Comparison of ENCODE assay signal across 27 cellular contexts in genomic region chr10:119042169-119042568, GRCh38. TPM values are rescaled to one million over a fixed set of nuclear protein-coding genes. Genes with fewer than 3 reads are reported as not detected.
DNase-seq lines count a peak whose midpoint lies in the region; ATAC-seq, FAIRE-seq and TF ChIP-seq lines count a peak whose summit lies in the region.
"Had no signal": no experiment of that assay in that cellular context is flagged by ENCODE, and none has a peak within 500 bp of the region (broad histone marks: within the 10 kb centered on the region; RNA-seq: fewer than 3 reads in every experiment).

No MANE protein-coding gene starts in this region.

- H3K36me3 ChIP-seq in HCT116 (ENCODE audit: control insufficient read depth in 1 of 2, insufficient read depth in 2 of 2, low read length in 2 of 2) (peaks cover 83 to 94% of the 10 kb centered on the region in 2 experiments), K562 (ENCODE audit: control insufficient read depth, insufficient read depth, low read length) (peaks cover 96% of the 10 kb centered on the region), left lung (peaks cover 15 to 100% of the 10 kb centered on the region in 2 donors)

- H3K79me2 ChIP-seq in HCT116 (ENCODE audit: insufficient read depth, low read length) (peaks cover 98% of the 10 kb centered on the region), K562 (ENCODE audit: control insufficient read depth, insufficient read depth, low read length) (peaks cover 48% of the 10 kb centered on the region)

- H3K9ac ChIP-seq in HCT116 (ENCODE audit: low read length) (no peak overlapping the region), K562 (ENCODE audit: insufficient read depth in 1 of 2, low read depth in 2 of 2, low read length in 2 of 2) (no peak overlapping the region)

- H3K4me2 ChIP-seq in HCT116 (ENCODE audit: low read length) = no peak overlapping the region
- H3K4me2 ChIP-seq in K562 (ENCODE audit: insufficient read depth, low read length) = no peak overlapping the region

- RAD21 ChIA-PET in HCT116 (lab: Charles Lee; ENCODE audit: low non-redundant PET in 1 of 2, low total read pairs in 2 of 2, uncharacterized antibody in 2 of 2, unreplicated experiment in 2 of 2) = no interaction called here

- H3K4me1 ChIP-seq in HCT116 (ENCODE audit: control insufficient read depth in 1 of 2, insufficient read depth in 2 of 2, low read length in 2 of 2) (no peaks in the 10 kb centered on the region), K562 (replicated peaks in 1 of 2; ENCODE audit: control insufficient read depth in 2 of 2, insufficient read depth in 2 of 2, low read length in 2 of 2) (no peaks in the 10 kb centered on the region), left lung (no peaks in the 10 kb centered on the region)
- H3K4me1 ChIP-seq: psoas muscle, vagina had no signal

- H4K20me1 ChIP-seq in HCT116 (ENCODE audit: insufficient read depth) (peaks cover 53% of the 10 kb centered on the region), K562 (replicated peaks; ENCODE audit: control insufficient read depth, insufficient read depth, low read length) (peaks cover 3% of the 10 kb centered on the region; the same call in 1 of the 2 replicates)

- H3K27ac Mint-ChIP-seq in activated CD8-positive, alpha-beta T cell treated with anti-CD3 and anti-CD28 coated beads, Interleukin-2, amount 10 ng/mL, durations not matched to agents 7 days and 5 days = peak overlapping the region; percentile 34
- H3K27ac Mint-ChIP-seq in activated CD8-positive, alpha-beta T cell treated with anti-CD3 and anti-CD28 coated beads for 36 hours = no peak overlapping the region
- peak overlapping the region; percentile 97 for H3K27ac Mint-ChIP-seq in nephron progenitor cell

- H3K9me3 ChIP-seq in HCT116 (ENCODE audit: control insufficient read depth in 1 of 2, insufficient read depth in 1 of 2, low read depth in 1 of 2, low read length in 2 of 2) (no peaks in the 10 kb centered on the region), K562 (replicated peaks; ENCODE audit: control insufficient read depth, insufficient read depth, low read depth, low read length) (no peaks in the 10 kb centered on the region), left lung (no peaks in the 10 kb centered on the region)
- H3K9me3 ChIP-seq: psoas muscle, thoracic aorta, vagina had no signal

- intact Hi-C loops in activated CD8-positive, alpha-beta T cell treated with anti-CD3 and anti-CD28 coated beads for 36 hours (cut with micrococcal nuclease) = no loop called here
- intact Hi-C loops in HCT116 (cut with micrococcal nuclease) (no loop called here), K562 (cut with micrococcal nuclease) (no loop called here), left lung (cut with DNase I) (no loop called here)

- TF ChIP-seq POLR2A in HCT116 (IDR thresholded peaks at IDR 0.05; ENCODE audit: borderline replicate concordance, extremely low read depth, insufficient read depth, insufficient read length) (no peak), K562 (conservative IDR thresholded peaks at IDR 0.05) (no peak)

- no peak for FAIRE-seq in K562 (lab: Jason Lieb, UNC)
- FAIRE-seq: GM19239 had no signal

- TF ChIP-seq RAD21 in HCT116 (IDR thresholded peaks at IDR 0.05; ENCODE audit: low read depth) = no peak
- no peak for TF ChIP-seq RAD21 in K562 (CRISPR knock-in tag; conservative IDR thresholded peaks at IDR 0.05 in 1 of 2, IDR thresholded peaks at IDR 0.05 in 1 of 2)

- CTCF ChIA-PET in activated CD8-positive, alpha-beta T cell treated with anti-CD3 and anti-CD28 coated beads, Interleukin-2, amount 10 ng/mL, durations not matched to agents 7 days and 5 days (lab: Charles Lee) = no interaction called here
- CTCF ChIA-PET in activated CD8-positive, alpha-beta T cell treated with anti-CD3 and anti-CD28 coated beads for 36 hours (lab: Charles Lee) = interaction anchor here (0.7 kb wide), 1 partner anchor 106 kb away, joined by 3 read pairs; no protein-coding TSS in a partner anchor
- CTCF ChIA-PET in HCT116 (lab: Charles Lee) (no interaction called here), K562 (lab: Yijun Ruan, JAX; ENCODE audit: low intra/inter-chr PET ratio) (no interaction called here)

- no peak for ATAC-seq in activated CD8-positive, alpha-beta T cell treated with anti-CD3 and anti-CD28 coated beads, Interleukin-2, amount 10 ng/mL, durations not matched to agents 7 days and 5 days
- ATAC-seq in activated CD8-positive, alpha-beta T cell treated with anti-CD3 and anti-CD28 coated beads for 36 hours = no peak
- no peak for ATAC-seq in HCT116
- ATAC-seq in K562 = no peak
- no peak for ATAC-seq in SK-N-SH treated with all-trans-retinoic acid at 6 μM for 48 hours
- ATAC-seq in left lung = no peak
- ATAC-seq: left lobe of liver had no signal

- H2AFZ ChIP-seq in HCT116 (ENCODE audit: low read depth, low read length, poor library complexity, severe bottlenecking) = no peak overlapping the region
- H2AFZ ChIP-seq in K562 (ENCODE audit: low read depth, low read length) = no peak overlapping the region

- H3K9me3 Mint-ChIP-seq in activated CD8-positive, alpha-beta T cell treated with anti-CD3 and anti-CD28 coated beads, Interleukin-2, amount 10 ng/mL, durations not matched to agents 7 days and 5 days (ENCODE audit: insufficient read depth) = no peaks in the 10 kb centered on the region
- H3K9me3 Mint-ChIP-seq in activated CD8-positive, alpha-beta T cell treated with anti-CD3 and anti-CD28 coated beads for 36 hours = no peaks in the 10 kb centered on the region
- H3K9me3 Mint-ChIP-seq in nephron progenitor cell = no peaks in the 10 kb centered on the region
- H3K9me3 Mint-ChIP-seq: CD8-positive, alpha-beta memory T cell had no signal

- H3K9me1 ChIP-seq in K562 (ENCODE audit: control insufficient read depth, insufficient read depth, low read length) = no peaks in the 10 kb centered on the region

- TSS peak; percentile 94 for BruUV-seq in HCT116 (replicated peaks; lab: Mats Ljungman, UMichigan)
- BruUV-seq in K562 (replicated peaks; lab: Mats Ljungman, UMichigan) = TSS peak; percentile 97

- H3K4me3 ChIP-seq in HCT116 (replicated peaks in 1 of 2; ENCODE audit: low read depth in 1 of 2, low read length in 2 of 2) (no peak overlapping the region), K562 (no peak overlapping the region), left lung (no peak overlapping the region)
- H3K4me3 ChIP-seq: psoas muscle, thoracic aorta, vagina had no signal

- no peak overlapping the region for H3K4me3 Mint-ChIP-seq in activated CD8-positive, alpha-beta T cell treated with anti-CD3 and anti-CD28 coated beads, Interleukin-2, amount 10 ng/mL, durations not matched to agents 7 days and 5 days
- no peak overlapping the region for H3K4me3 Mint-ChIP-seq in activated CD8-positive, alpha-beta T cell treated with anti-CD3 and anti-CD28 coated beads for 36 hours
- no peak overlapping the region for H3K4me3 Mint-ChIP-seq in nephron progenitor cell

- no peak for TF ChIP-seq EP300 in K562 (IDR thresholded peaks at IDR 0.05; ENCODE audit: low read length)

- TF ChIP-seq CTCF in activated CD8-positive, alpha-beta T cell treated with anti-CD3 and anti-CD28 coated beads for 36 hours (IDR thresholded peaks at IDR 0.05) = no peak
- TF ChIP-seq CTCF in HCT116 (IDR thresholded peaks at IDR 0.05 in 2 of 3, conservative IDR thresholded peaks at IDR 0.05 in 1 of 3; ENCODE audit: borderline replicate concordance in 1 of 3, insufficient read depth in 1 of 3, low read depth in 2 of 3, low read length in 2 of 3) (no peak), K562 (IDR thresholded peaks at IDR 0.05 in 2 of 3, conservative IDR thresholded peaks at IDR 0.05 in 1 of 3; ENCODE audit: insufficient read depth in 2 of 3, low read depth in 1 of 3, low read length in 3 of 3) (no peak), nephron progenitor cell (IDR thresholded peaks at IDR 0.05) (no peak), left lung (IDR thresholded peaks at IDR 0.05) (no peak)

- H3K9me2 ChIP-seq in HCT116 (ENCODE audit: insufficient read depth) = no peaks in the 10 kb centered on the region

- POLR2A ChIA-PET in activated CD8-positive, alpha-beta T cell treated with anti-CD3 and anti-CD28 coated beads, Interleukin-2, amount 10 ng/mL, durations not matched to agents 7 days and 5 days (lab: Charles Lee) = no interaction called here
- POLR2A ChIA-PET in activated CD8-positive, alpha-beta T cell treated with anti-CD3 and anti-CD28 coated beads for 36 hours (lab: Charles Lee) = no interaction called here
- POLR2A ChIA-PET in HCT116 (lab: Charles Lee) = no interaction called here
- POLR2A ChIA-PET in K562 (lab: Yijun Ruan, JAX) = no interaction called here

- in situ Hi-C loops in K562 (cut with MboI) = no loop called here

- peaks cover 83% of the 10 kb centered on the region for H3K36me3 Mint-ChIP-seq in activated CD8-positive, alpha-beta T cell treated with anti-CD3 and anti-CD28 coated beads, Interleukin-2, amount 10 ng/mL, durations not matched to agents 7 days and 5 days (ENCODE audit: low read depth)
- peaks cover 80% of the 10 kb centered on the region for H3K36me3 Mint-ChIP-seq in activated CD8-positive, alpha-beta T cell treated with anti-CD3 and anti-CD28 coated beads for 36 hours (ENCODE audit: low read depth)
- H3K36me3 Mint-ChIP-seq in nephron progenitor cell (ENCODE audit: low read depth) = peaks cover 86% of the 10 kb centered on the region

- no peaks in the 10 kb centered on the region for H3K27me3 Mint-ChIP-seq in activated CD8-positive, alpha-beta T cell treated with anti-CD3 and anti-CD28 coated beads, Interleukin-2, amount 10 ng/mL, durations not matched to agents 7 days and 5 days (ENCODE audit: low read depth)
- H3K27me3 Mint-ChIP-seq in activated CD8-positive, alpha-beta T cell treated with anti-CD3 and anti-CD28 coated beads for 36 hours = no peaks in the 10 kb centered on the region
- peaks cover 5% of the 10 kb centered on the region for H3K27me3 Mint-ChIP-seq in nephron progenitor cell (ENCODE audit: low read depth, poor library complexity)
- H3K27me3 Mint-ChIP-seq: CD8-positive, alpha-beta memory T cell had no signal

- H3K27me3 ChIP-seq in HCT116 (ENCODE audit: insufficient read depth, low read length) = no peaks in the 10 kb centered on the region
- H3K27me3 ChIP-seq in K562 (ENCODE audit: control insufficient read depth in 2 of 2, insufficient read depth in 2 of 2, low read length in 2 of 2) = no peaks in the 10 kb centered on the region
- no peaks in the 10 kb centered on the region for H3K27me3 ChIP-seq in left lung
- H3K27me3 ChIP-seq: vagina had no signal

- WGBS in K562 (ENCODE audit: insufficient coverage, low coverage, missing lambda C conversion rate) = 98% methylated on average over 7 of the region's 26 CpGs

- H3K4me1 Mint-ChIP-seq in activated CD8-positive, alpha-beta T cell treated with anti-CD3 and anti-CD28 coated beads, Interleukin-2, amount 10 ng/mL, durations not matched to agents 7 days and 5 days (ENCODE audit: low read depth) = peaks cover 21% of the 10 kb centered on the region
- peaks cover 16% of the 10 kb centered on the region for H3K4me1 Mint-ChIP-seq in activated CD8-positive, alpha-beta T cell treated with anti-CD3 and anti-CD28 coated beads for 36 hours (ENCODE audit: low read depth)
- H3K4me1 Mint-ChIP-seq in nephron progenitor cell = peaks cover 33% of the 10 kb centered on the region

- H3K27ac ChIP-seq in HCT116 (ENCODE audit: low read depth, low read length) (no peak overlapping the region), K562 (ENCODE audit: extremely low read depth, low read depth, low read length) (no peak overlapping the region), left lung (no peak overlapping the region)
- H3K27ac ChIP-seq: psoas muscle, thoracic aorta, vagina, VCaP had no signal

- DNase-seq in activated CD8-positive, alpha-beta T cell treated with anti-CD3 and anti-CD28 coated beads, Interleukin-2, amount 10 ng/mL, durations not matched to agents 7 days and 5 days = no peak
- no peak for DNase-seq in activated CD8-positive, alpha-beta T cell treated with anti-CD3 and anti-CD28 coated beads for 36 hours
- DNase-seq in HCT116 (ENCODE audit: low read depth, low spot score) = no peak
- DNase-seq in K562 (ENCODE audit: extremely low read depth in 1 of 4, low spot score in 3 of 4) = no peak
- DNase-seq in nephron progenitor cell = no peak
- DNase-seq in NCI-H187 treated with DMSO at 0.1 percent for 48 hours (lab: John Stamatoyannopoulos, UW) = no peak
- DNase-seq in left lung = no peak
- DNase-seq: activated CD4-positive, alpha-beta T cell treated with anti-CD3 and anti-CD28 coated beads, Interleukin-2, amount 50 U/mL, for 1 hour; AML-193; CD8-positive, alpha-beta memory T cell; dermis blood vessel endothelial cell; DMS53; HCEC 1CT; Kasumi-1; MV-4-11; NCI-H146; nucleus accumbens; psoas muscle; Right ventricle myocardium superior; stimulated activated CD4-positive, alpha-beta T cell treated with anti-CD3 and anti-CD28 coated beads, Interleukin-15, amount 100 ng/mL, for 24 hours; stimulated activated naive CD4-positive, alpha-beta T cell treated with Interleukin-2 at 50 U/mL for 16 hours had no signal

RNA-seq across cellular contexts. Expression of gene NANOS1, which starts 12.7 kb away (rescaled TPM):
- under 1 TPM; 0.08 to 0.13 TPM for total RNA-seq in activated CD8-positive, alpha-beta T cell treated with anti-CD3 and anti-CD28 coated beads, Interleukin-2, amount 10 ng/mL, durations not matched to agents 7 days and 5 days
- under 1 TPM in 1 of 2 experiments, not detected in 1; 0.20 TPM for total RNA-seq in activated CD8-positive, alpha-beta T cell treated with anti-CD3 and anti-CD28 coated beads for 36 hours
- total RNA-seq in HCT116 (2021; ENCODE audit: unreplicated experiment) (1.5 TPM), K562 (2014; rRNA removed) (0.77 and 0.98 TPM in 2 replicates), K562 (2014; rRNA removed; fragmentation: Illumina TruSeq; extraction: Trizol) (0.95 and 1.1 TPM in 2 replicates), K562 (2015; rRNA removed; fragmentation: Illumina TruSeq; extraction: Trizol) (0.33 and 0.34 TPM in 2 replicates), K562 (2021) (0.89 and 1.2 TPM in 2 replicates), left lung (1 to 10 TPM; 1.0 to 1.6 TPM)
- polyA plus RNA-seq in HCT116 (2012) = 0.22 and 0.43 TPM in 2 replicates
- 0.51 and 0.60 TPM in 2 replicates for total RNA-seq in K562 (2011; cell fraction: chromatin; rRNA removed; ENCODE audit: low replicate concordance)
- 0.66 and 1.2 TPM in 2 replicates for total RNA-seq in K562 (2011; cell fraction: nucleolus; rRNA removed)
- total RNA-seq in K562 (2011; cell fraction: nucleoplasm; rRNA removed) = 0.81 and 1.3 TPM in 2 replicates
- polyA plus RNA-seq in K562 (2011; rRNA removed) (0.79 and 1.6 TPM in 2 replicates), K562 (2014; fragmentation: Illumina TruSeq; extraction: Trizol) (0.58 TPM in 2 replicates), K562 (2014; fragmentation: Nextera tagmentation; extraction: Ambion mirVana) (under 1 TPM in 1 of 2 experiments, not detected in 1; 0.14 TPM), K562 (2014; rRNA removed) (0.94 and 0.97 TPM in 2 replicates)
- polyA plus RNA-seq in K562 (2011; cell fraction: cytosol; rRNA removed) = 0.58 and 1.2 TPM in 2 replicates
- polyA plus RNA-seq in K562 (2011; cell fraction: nucleus; rRNA removed) = 0.46 and 0.77 TPM in 2 replicates
- polyA plus RNA-seq in K562 (2012) = 0.46 and 0.48 TPM in 2 replicates
- 0.39 and 0.77 TPM in 2 replicates for polyA minus RNA-seq in K562 (2011; rRNA and poly(A)+ RNA removed)
- 0.46 TPM in 1 of 2 replicates, not detected in the other for polyA minus RNA-seq in K562 (2011; cell fraction: cytosol; rRNA and poly(A)+ RNA removed)
- 1.1 and 1.8 TPM in 2 replicates for polyA minus RNA-seq in K562 (2011; cell fraction: nucleus; rRNA and poly(A)+ RNA removed)
- total RNA-seq: vagina had no signal

RNA-seq across cellular contexts. Expression of gene EIF3A, which starts 38.4 kb away (rescaled TPM):
- 100 to 1,000 TPM; 126 to 127 TPM for total RNA-seq in activated CD8-positive, alpha-beta T cell treated with anti-CD3 and anti-CD28 coated beads, Interleukin-2, amount 10 ng/mL, durations not matched to agents 7 days and 5 days
- total RNA-seq in activated CD8-positive, alpha-beta T cell treated with anti-CD3 and anti-CD28 coated beads for 36 hours = 100 to 1,000 TPM; 127 to 131 TPM
- total RNA-seq in HCT116 (2021; ENCODE audit: unreplicated experiment) = 271 TPM
- polyA plus RNA-seq in HCT116 (2012) = 137 and 168 TPM in 2 replicates
- 60.9 and 137 TPM in 2 replicates for total RNA-seq in K562 (2011; cell fraction: chromatin; rRNA removed; ENCODE audit: low replicate concordance)
- 28.9 and 33.7 TPM in 2 replicates for total RNA-seq in K562 (2011; cell fraction: nucleolus; rRNA removed)
- 42.9 and 46.2 TPM in 2 replicates for total RNA-seq in K562 (2011; cell fraction: nucleoplasm; rRNA removed)
- total RNA-seq in K562 (2014; rRNA removed) = 89.1 and 89.2 TPM in 2 replicates
- total RNA-seq in K562 (2014; rRNA removed; fragmentation: Illumina TruSeq; extraction: Trizol) = 124 and 145 TPM in 2 replicates
- total RNA-seq in K562 (2015; rRNA removed; fragmentation: Illumina TruSeq; extraction: Trizol) = 145 and 156 TPM in 2 replicates
- total RNA-seq in K562 (2021) = 93.0 and 124 TPM in 2 replicates
- 34.8 and 42.8 TPM in 2 replicates for polyA plus RNA-seq in K562 (2011; rRNA removed)
- 16.8 and 31.9 TPM in 2 replicates for polyA plus RNA-seq in K562 (2011; cell fraction: cytosol; rRNA removed)
- polyA plus RNA-seq in K562 (2011; cell fraction: nucleus; rRNA removed) = 26.0 and 29.5 TPM in 2 replicates
- polyA plus RNA-seq in K562 (2012) = 89.1 and 101 TPM in 2 replicates
- polyA plus RNA-seq in K562 (2014; fragmentation: Illumina TruSeq; extraction: Trizol) = 143 and 163 TPM in 2 replicates
- polyA plus RNA-seq in K562 (2014; fragmentation: Nextera tagmentation; extraction: Ambion mirVana) = 10 to 100 TPM; 19.6 to 35.1 TPM
- polyA plus RNA-seq in K562 (2014; rRNA removed) = 86.2 and 102 TPM in 2 replicates
- 88.8 and 109 TPM in 2 replicates for polyA minus RNA-seq in K562 (2011; rRNA and poly(A)+ RNA removed)
- polyA minus RNA-seq in K562 (2011; cell fraction: cytosol; rRNA and poly(A)+ RNA removed) = 63.1 and 67.0 TPM in 2 replicates
- 31.5 and 63.6 TPM in 2 replicates for polyA minus RNA-seq in K562 (2011; cell fraction: nucleus; rRNA and poly(A)+ RNA removed)
- total RNA-seq in left lung = 100 to 1,000 TPM in 1 of 2 donors, 10 to 100 TPM in 1; 89.1 to 113 TPM
